Comparison of ENCODE assay signal across 8 cellular contexts in the genomic region with DNA sequence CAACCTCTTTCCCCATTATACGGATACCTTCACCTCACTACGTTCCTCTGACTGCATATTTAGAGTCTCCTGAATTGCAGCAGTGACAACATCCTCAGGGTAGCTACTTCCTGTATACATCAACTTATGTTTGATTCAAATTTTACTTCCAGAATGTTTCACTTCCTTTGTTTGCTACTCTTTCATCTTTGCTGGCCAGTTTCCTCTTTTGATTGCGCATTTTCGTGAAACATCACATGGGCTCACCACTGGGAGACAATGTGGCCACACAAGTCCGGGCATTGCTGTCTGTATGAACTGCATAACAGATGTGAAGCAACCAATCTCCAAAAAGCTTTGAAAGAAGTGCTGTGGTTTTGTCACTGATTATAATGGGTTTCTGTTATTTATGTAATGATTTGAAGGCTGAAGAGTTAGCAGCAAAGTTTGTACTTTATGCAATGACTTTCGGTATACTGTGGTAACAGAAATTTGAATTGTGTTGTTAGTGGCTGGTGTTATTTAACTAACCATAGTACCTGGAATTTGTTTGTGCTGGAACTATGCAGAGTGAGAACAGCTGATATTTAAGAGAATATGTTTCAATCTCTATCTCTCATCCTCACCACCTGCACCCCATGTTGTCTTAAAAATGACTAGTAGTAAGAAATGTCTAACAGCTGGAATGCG. TPM values are rescaled to one million over a fixed set of nuclear protein-coding genes. Genes with fewer than 3 reads are reported as not detected.
DNase-seq lines count a peak whose midpoint lies in the region; ATAC-seq, FAIRE-seq and TF ChIP-seq lines count a peak whose summit lies in the region.

No MANE protein-coding gene starts in this region.

- H3K9me3 ChIP-seq in gastroesophageal sphincter = no peaks in the 10 kb centered on the region

- DNase-seq in Right ventricle myocardium inferior (ENCODE audit: missing footprints) (no peak), cardiac septum (ENCODE audit: low spot score) (no peak), SKM-1 (lab: John Stamatoyannopoulos, UW; ENCODE audit: unreplicated experiment) (peak; percentile 86), mucosa of gallbladder (ENCODE audit: low spot score) (no peak), NCI-H2171 treated with DMSO at 0.1 percent for 48 hours (lab: John Stamatoyannopoulos, UW) (no peak), RCC 7860 (ENCODE audit: low spot score) (no peak)

- ATAC-seq in Right ventricle myocardium inferior (peak; percentile 54), HG02938 (IDR thresholded peaks at IDR 0.05; ENCODE audit: unreplicated experiment) (peak; percentile 91), gastroesophageal sphincter (peak; percentile 58)

- H3K27me3 ChIP-seq in gastroesophageal sphincter = no peaks in the 10 kb centered on the region

- no peaks in the 10 kb centered on the region for H3K36me3 ChIP-seq in gastroesophageal sphincter

- intact Hi-C loops in Right ventricle myocardium inferior (cut with DNase I) = no loop called here
- intact Hi-C loops in cardiac septum (cut with DNase I) = no loop called here

- TF ChIP-seq POLR2A in gastroesophageal sphincter (IDR thresholded peaks at IDR 0.05) = no peak

- peak overlapping the region in 1 of 4 donors; percentile 37 for H3K27ac ChIP-seq in gastroesophageal sphincter

- no peak overlapping the region for H3K4me3 ChIP-seq in gastroesophageal sphincter

- no peaks in the 10 kb centered on the region for H3K4me1 ChIP-seq in gastroesophageal sphincter

- TF ChIP-seq CTCF in gastroesophageal sphincter (IDR thresholded peaks at IDR 0.05) = no peak

- WGBS in gastroesophageal sphincter (ENCODE audit: low coverage in 1 of 2), 2 donors = 51 to 52% methylated on average over 5 to 7 of the region's 7 CpGs

- TF ChIP-seq EP300 in gastroesophageal sphincter (IDR thresholded peaks at IDR 0.05) = no peak

- no peak for FAIRE-seq in RCC 7860 (lab: Jason Lieb, UNC)

RNA-seq across cellular contexts. Expression of a gene that starts 7.4 kb away (rescaled TPM):
- 3.7 TPM for total RNA-seq in Right ventricle myocardium inferior
- total RNA-seq in cardiac septum = 33.6 TPM
- total RNA-seq in gastroesophageal sphincter = 10 to 100 TPM in 3 of 4 donors, 1 to 10 TPM in 1; 5.0 to 24.4 (median 13.9) TPM
- 6.1 TPM for total RNA-seq in mucosa of gallbladder
